Comparison of ENCODE assay signal across 24 cellular contexts in genomic region chr2:41207578-41207977, GRCh38.
"Had no signal": no experiment of that assay in that cellular context is flagged by ENCODE, and none has a peak within 500 bp of the region (broad histone marks: within the 10 kb centered on the region; RNA-seq: fewer than 3 reads in every experiment).

No MANE protein-coding gene starts in this region.

- DNase-seq: activated T-cell treated with anti-CD3 and anti-CD28 coated beads, Interleukin-2, amount 50 U/mL, for 1 hour; aorta; brain microvascular endothelial cell; dorsolateral prefrontal cortex; effector memory CD8-positive, alpha-beta T cell; esophagus squamous epithelium; heart left ventricle; left lung; naive B cell; occipital lobe; stimulated activated CD4-positive, alpha-beta T cell treated with anti-CD3 and anti-CD28 coated beads, Interleukin-2, amount 100 ng/mL, for 48 hours; stimulated activated CD8-positive, alpha-beta memory T cell treated with anti-CD3 and anti-CD28 coated beads, Interleukin-4, amount 100 ng/mL, for 48 hours; stimulated activated naive B cell treated with anti-CD40 and anti-IgM and Interleukin-4, amounts not matched to agents 10 μg/mL and 1 μg/mL and 100 μg/mL, for 72 hours; T-helper 1 cell; T1000; testis had no signal

- H3K9me3 ChIP-seq: esophagus squamous epithelium, gastroesophageal sphincter, heart left ventricle, left lung, testis had no signal

- H3K36me3 ChIP-seq: brain microvascular endothelial cell, esophagus squamous epithelium, gastroesophageal sphincter, heart left ventricle, left lung had no signal

- H3K4me3 Mint-ChIP-seq: activated T-helper 17 cell treated with anti-CD3 and anti-CD28 coated beads, Interleukin-2, amount 50 U/mL, for 72 hours; central memory CD8-positive, alpha-beta T cell; effector memory CD8-positive, alpha-beta T cell; naive B cell; stimulated activated naive B cell treated with anti-CD40 and anti-IgM and Interleukin-4, amounts not matched to agents 10 μg/mL and 1 μg/mL and 100 μg/mL, for 72 hours; type B pancreatic cell; WTC11 had no signal

- H3K27me3 Mint-ChIP-seq: activated T-helper 17 cell treated with anti-CD3 and anti-CD28 coated beads, Interleukin-2, amount 50 U/mL, for 72 hours; central memory CD8-positive, alpha-beta T cell; effector memory CD8-positive, alpha-beta T cell; naive B cell; progenitor cell of endocrine pancreas; stimulated activated naive B cell treated with anti-CD40 and anti-IgM and Interleukin-4, amounts not matched to agents 10 μg/mL and 1 μg/mL and 100 μg/mL, for 72 hours; type B pancreatic cell had no signal

- H3K27me3 ChIP-seq: brain microvascular endothelial cell, dorsolateral prefrontal cortex, esophagus squamous epithelium, gastroesophageal sphincter, heart left ventricle, left lung, testis had no signal

- H3K4me1 ChIP-seq: esophagus squamous epithelium, gastroesophageal sphincter, left lung, testis had no signal

- ATAC-seq: activated naive CD4-positive, alpha-beta T cell treated with anti-CD3 and anti-CD28 coated beads, Interleukin-2, amount 50 U/mL, for 72 hours; activated T-helper 17 cell treated with anti-CD3 and anti-CD28 coated beads, Interleukin-2, amount 50 U/mL, for 72 hours; effector memory CD8-positive, alpha-beta T cell; gastroesophageal sphincter; heart left ventricle; left lung; stimulated activated naive B cell treated with anti-CD40 and anti-IgM and Interleukin-4, amounts not matched to agents 10 μg/mL and 1 μg/mL and 100 μg/mL, for 72 hours; WTC11 had no signal

- H3K4me1 Mint-ChIP-seq: activated T-helper 17 cell treated with anti-CD3 and anti-CD28 coated beads, Interleukin-2, amount 50 U/mL, for 72 hours; central memory CD8-positive, alpha-beta T cell; naive B cell; stimulated activated naive B cell treated with anti-CD40 and anti-IgM and Interleukin-4, amounts not matched to agents 10 μg/mL and 1 μg/mL and 100 μg/mL, for 72 hours had no signal

- H3K4me3 ChIP-seq: dorsolateral prefrontal cortex, esophagus squamous epithelium, gastroesophageal sphincter, heart left ventricle, left lung, lung, testis had no signal

- H3K9me3 Mint-ChIP-seq: stimulated activated naive B cell treated with anti-CD40 and anti-IgM and Interleukin-4, amounts not matched to agents 10 μg/mL and 1 μg/mL and 100 μg/mL, for 72 hours; type B pancreatic cell had no signal

- H3K36me3 Mint-ChIP-seq: activated naive CD4-positive, alpha-beta T cell treated with anti-CD3 and anti-CD28 coated beads, Interleukin-2, amount 50 U/mL, for 72 hours; naive B cell; stimulated activated naive B cell treated with anti-CD40 and anti-IgM and Interleukin-4, amounts not matched to agents 10 μg/mL and 1 μg/mL and 100 μg/mL, for 72 hours; type B pancreatic cell; WTC11 had no signal

- H3K27ac ChIP-seq: brain microvascular endothelial cell, dorsolateral prefrontal cortex, esophagus squamous epithelium, gastroesophageal sphincter, left lung, testis had no signal
